9 cellular contexts compared by ENCODE assay signal in the genomic region with DNA sequence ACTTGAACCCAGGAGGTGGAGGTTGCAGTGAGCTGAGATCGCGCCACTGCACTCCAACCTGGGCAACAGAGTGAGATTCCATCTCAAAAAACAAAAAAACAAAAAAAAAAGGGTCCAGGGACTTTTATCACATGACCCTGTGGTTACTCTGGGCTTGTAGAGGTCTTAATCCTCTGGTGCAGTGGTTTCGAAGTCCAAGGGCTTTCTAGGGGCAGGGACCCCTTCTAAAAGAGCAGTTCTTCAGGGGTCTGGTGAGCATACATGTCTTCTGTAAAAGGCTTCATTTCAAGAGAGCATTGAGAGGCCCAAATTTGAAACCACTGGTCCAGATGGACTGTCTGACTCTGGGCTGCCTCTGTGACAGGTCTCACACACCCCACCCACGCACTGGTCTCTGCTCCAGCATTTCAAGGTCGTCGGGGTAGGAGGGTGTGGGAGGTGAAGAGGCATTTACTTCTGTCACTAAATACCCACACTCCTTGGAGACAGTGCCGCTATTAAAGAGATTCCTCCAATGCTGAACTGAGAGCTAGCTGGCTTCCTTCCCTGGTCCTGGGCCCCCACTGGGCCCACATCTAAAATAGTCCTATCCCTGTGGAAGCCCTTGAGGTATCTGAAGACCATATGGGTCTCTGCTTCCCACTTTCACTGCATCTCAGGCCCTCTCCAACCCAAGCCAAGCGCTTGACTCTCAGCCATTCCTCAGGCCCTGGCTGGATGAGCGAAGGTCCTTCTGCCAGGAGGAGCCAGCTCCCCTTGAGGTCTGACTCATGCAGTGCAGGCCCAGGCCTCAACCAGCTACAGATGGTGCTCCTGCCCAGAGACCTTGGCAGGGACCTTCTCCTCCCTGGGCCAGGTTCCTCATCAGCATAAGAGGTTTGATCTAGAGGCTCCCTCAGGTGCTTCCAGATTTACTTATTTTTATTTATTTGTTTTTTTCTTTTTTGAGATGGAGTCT. TPM values are rescaled to one million over a fixed set of nuclear protein-coding genes. Genes with fewer than 3 reads are reported as not detected.
A peak's percentile ranks its signal among the peaks of the same experiment; 100 is the strongest.
DNase-seq lines count a peak whose midpoint lies in the region; ATAC-seq and TF ChIP-seq lines count a peak whose summit lies in the region.
"Had no signal": no experiment of that assay in that cellular context is flagged by ENCODE, and none has a peak within 500 bp of the region (broad histone marks: within the 10 kb centered on the region; RNA-seq: fewer than 3 reads in every experiment).

No MANE protein-coding gene starts in this region.

- peaks cover 28% of the 10 kb centered on the region for H3K36me3 Mint-ChIP-seq in activated T-cell treated with anti-CD3 and anti-CD28 coated beads, Interleukin-2, amount 50 U/mL, for 24 hours (ENCODE audit: low read depth)

- peak; percentile 22 for TF ChIP-seq CTCF in epithelial cell of proximal tubule (conservative IDR thresholded peaks at IDR 0.05; ENCODE audit: low read depth, low read length)

- H3K4me1 Mint-ChIP-seq in activated T-cell treated with anti-CD3 and anti-CD28 coated beads, Interleukin-2, amount 50 U/mL, for 24 hours (ENCODE audit: low read depth), result peaks cover 47% of the 10 kb centered on the region

- H3K27me3 Mint-ChIP-seq in activated T-cell treated with anti-CD3 and anti-CD28 coated beads, Interleukin-2, amount 50 U/mL, for 24 hours, result no peaks in the 10 kb centered on the region

- H3K4me3 ChIP-seq in epithelial cell of proximal tubule (ENCODE audit: low read depth, low read length), result no peak overlapping the region

- H3K4me3 Mint-ChIP-seq in activated T-cell treated with anti-CD3 and anti-CD28 coated beads, Interleukin-2, amount 50 U/mL, for 24 hours, result peak overlapping the region; percentile 95

- no peaks in the 10 kb centered on the region for H3K9me3 Mint-ChIP-seq in activated T-cell treated with anti-CD3 and anti-CD28 coated beads, Interleukin-2, amount 50 U/mL, for 24 hours

- no peak for DNase-seq in activated T-cell treated with anti-CD3 and anti-CD28 coated beads, Interleukin-2, amount 50 U/mL, for 24 hours
- DNase-seq in activated T-cell treated with anti-CD3 and anti-CD28 coated beads, Interleukin-2, amount 50 U/mL, for 1 hour, result no peak
- peak; percentile 80 for DNase-seq in NCI-H446 treated with DMSO at 0.1 percent for 48 hours (lab: John Stamatoyannopoulos, UW)
- no peak for DNase-seq in epithelial cell of proximal tubule (ENCODE audit: low read depth)
- DNase-seq in stimulated activated naive CD8-positive, alpha-beta T cell treated with anti-CD3 and anti-CD28 coated beads, Interleukin-15, Interleukin-2, amounts not matched to agents 100 U/mL and 50 U/mL, for 24 hours, result peak; percentile 21
- DNase-seq in stimulated activated naive CD4-positive, alpha-beta T cell (lab: John Stamatoyannopoulos, UW), result no peak
- DNase-seq in COLO829 (ENCODE audit: low spot score), result no peak
- DNase-seq: NCI-H1105 had no signal

- ATAC-seq in stimulated activated naive CD8-positive, alpha-beta T cell treated with anti-CD3 and anti-CD28 coated beads, Interleukin-15, Interleukin-2, amounts not matched to agents 100 U/mL and 50 U/mL, for 24 hours, result no peak
- ATAC-seq in GM19328 (IDR thresholded peaks at IDR 0.05; ENCODE audit: unreplicated experiment), result no peak

- peak overlapping the region; percentile 26 for H3K27ac Mint-ChIP-seq in activated T-cell treated with anti-CD3 and anti-CD28 coated beads, Interleukin-2, amount 50 U/mL, for 24 hours

RNA-seq across cellular contexts. Expression of gene PAX8, which starts 44.8 kb away (rescaled TPM):
- total RNA-seq in epithelial cell of proximal tubule, result 109 and 127 TPM in 2 replicates

Comparison
In these comparisons a context has a peak if more than half of its experiments do, and no peak if none do; other contexts are left out.
1. DNase-seq: peak in NCI-H446 treated with DMSO at 0.1 percent for 48 hours (single experiment) and stimulated activated naive CD8-positive, alpha-beta T cell treated with anti-CD3 and anti-CD28 coated beads, Interleukin-15, Interleukin-2, amounts not matched to agents 100 U/mL and 50 U/mL, for 24 hours (single experiment); none in activated T-cell treated with anti-CD3 and anti-CD28 coated beads, Interleukin-2, amount 50 U/mL, for 24 hours (single experiment), activated T-cell treated with anti-CD3 and anti-CD28 coated beads, Interleukin-2, amount 50 U/mL, for 1 hour (single experiment), epithelial cell of proximal tubule (single experiment), stimulated activated naive CD4-positive, alpha-beta T cell (0 of 6) and COLO829 (single experiment).